ENCODE assay signal across 29 cellular contexts in genomic region chr5:142639455-142639854, GRCh38. TPM values are rescaled to one million over a fixed set of nuclear protein-coding genes. Genes with fewer than 3 reads are reported as not detected.
"Had no signal": no experiment of that assay in that cellular context is flagged by ENCODE, and none has a peak within 500 bp of the region (broad histone marks: within the 10 kb centered on the region; RNA-seq: fewer than 3 reads in every experiment).

No MANE protein-coding gene starts in this region.

- H3K27ac ChIP-seq: neural progenitor cell, ovary, parathyroid adenoma, psoas muscle, right lobe of liver, sigmoid colon, suprapubic skin, testis, tibial artery, transverse colon, upper lobe of right lung, vagina had no signal

- H3K36me3 ChIP-seq: neural progenitor cell, ovary, right lobe of liver, sigmoid colon, suprapubic skin, tibial artery, transverse colon, upper lobe of right lung, vagina had no signal

- H3K79me2 ChIP-seq: parathyroid adenoma had no signal

- H3K4me1 ChIP-seq: neural progenitor cell, psoas muscle, right lobe of liver, upper lobe of right lung had no signal

- H3K9me3 Mint-ChIP-seq: natural killer cell; nephron; neural progenitor cell; stimulated activated memory B cell treated with anti-CD40 and anti-IgM and Interleukin-4, amounts not matched to agents 10 μg/mL and 1 μg/mL and 100 μg/mL, for 72 hours; stimulated activated naive CD8-positive, alpha-beta T cell treated with anti-CD3 and anti-CD28 coated beads, Interleukin-15, amount 100 ng/mL, for 72 hours; type B pancreatic cell had no signal

- H3K9ac ChIP-seq: neural progenitor cell, parathyroid adenoma had no signal

- H3K4me3 Mint-ChIP-seq: natural killer cell; nephron; neural progenitor cell; stimulated activated memory B cell treated with anti-CD40 and anti-IgM and Interleukin-4, amounts not matched to agents 10 μg/mL and 1 μg/mL and 100 μg/mL, for 72 hours; stimulated activated naive CD8-positive, alpha-beta T cell treated with anti-CD3 and anti-CD28 coated beads, Interleukin-15, amount 100 ng/mL, for 72 hours; type B pancreatic cell had no signal

- H3K9me3 ChIP-seq: ovary, psoas muscle, right lobe of liver, sigmoid colon, suprapubic skin, testis, tibial artery, transverse colon, upper lobe of right lung, vagina had no signal

- H3K27me3 ChIP-seq: neural progenitor cell, ovary, right lobe of liver, sigmoid colon, testis, tibial artery, upper lobe of right lung, vagina had no signal

- H3K36me3 Mint-ChIP-seq: natural killer cell; neural progenitor cell; stimulated activated memory B cell treated with anti-CD40 and anti-IgM and Interleukin-4, amounts not matched to agents 10 μg/mL and 1 μg/mL and 100 μg/mL, for 72 hours; type B pancreatic cell had no signal

- H3K4me3 ChIP-seq: neural progenitor cell, ovary, psoas muscle, right lobe of liver, sigmoid colon, suprapubic skin, testis, tibial artery, transverse colon, upper lobe of right lung, vagina had no signal

- H3K4me2 ChIP-seq: neural progenitor cell had no signal

- H3K4me1 Mint-ChIP-seq: natural killer cell; stimulated activated memory B cell treated with anti-CD40 and anti-IgM and Interleukin-4, amounts not matched to agents 10 μg/mL and 1 μg/mL and 100 μg/mL, for 72 hours; stimulated activated naive CD8-positive, alpha-beta T cell treated with anti-CD3 and anti-CD28 coated beads, Interleukin-15, amount 100 ng/mL, for 72 hours had no signal

- FAIRE-seq: small intestine had no signal

- H3K27ac Mint-ChIP-seq: natural killer cell; nephron; neural progenitor cell; progenitor cell of endocrine pancreas; stimulated activated memory B cell treated with anti-CD40 and anti-IgM and Interleukin-4, amounts not matched to agents 10 μg/mL and 1 μg/mL and 100 μg/mL, for 72 hours; stimulated activated naive CD8-positive, alpha-beta T cell treated with anti-CD3 and anti-CD28 coated beads, Interleukin-15, amount 100 ng/mL, for 72 hours; type B pancreatic cell had no signal

- H2AFZ ChIP-seq: neural progenitor cell, parathyroid adenoma had no signal

- DNase-seq: natural killer cell; occipital lobe; ovary; posterior cingulate gyrus; psoas muscle; right cardiac atrium; right lobe of liver; sigmoid colon; small intestine; stimulated activated CD4-positive, alpha-beta T cell treated with anti-CD3 and anti-CD28 coated beads, Interleukin-15, amount 100 ng/mL, for 24 hours; stimulated activated CD4-positive, alpha-beta T cell treated with anti-CD3 and anti-CD28 coated beads, Interleukin-2, amount 100 ng/mL, for 24 hours; stimulated activated CD4-positive, alpha-beta T cell treated with anti-CD3 and anti-CD28 coated beads, Interleukin-2, amount 100 ng/mL, for 48 hours; stimulated activated CD4-positive, alpha-beta T cell treated with anti-CD3 and anti-CD28 coated beads, Interleukin-4, amount 100 ng/mL, for 24 hours; stimulated activated naive CD4-positive, alpha-beta T cell; stimulated activated naive CD8-positive, alpha-beta T cell treated with anti-CD3 and anti-CD28 coated beads, Interleukin-15, amount 100 ng/mL, for 72 hours; stimulated activated naive CD8-positive, alpha-beta T cell treated with anti-CD3 and anti-CD28 coated beads, Interleukin-15, Interleukin-2, amounts not matched to agents 100 U/mL and 50 U/mL, for 24 hours; substantia nigra; testis; tibial artery; transverse colon; upper lobe of right lung had no signal

- ATAC-seq: natural killer cell; psoas muscle; right cardiac atrium; right lobe of liver; stimulated activated memory B cell treated with anti-CD40 and anti-IgM and Interleukin-4, amounts not matched to agents 10 μg/mL and 1 μg/mL and 100 μg/mL, for 72 hours; stimulated activated naive CD8-positive, alpha-beta T cell treated with anti-CD3 and anti-CD28 coated beads, Interleukin-15, amount 100 ng/mL, for 72 hours; stimulated activated naive CD8-positive, alpha-beta T cell treated with anti-CD3 and anti-CD28 coated beads, Interleukin-15, Interleukin-2, amounts not matched to agents 100 U/mL and 50 U/mL, for 24 hours; upper lobe of right lung had no signal

RNA-seq across cellular contexts. Expression of gene FGF1, which starts 46.4 kb away (rescaled TPM):
- total RNA-seq: natural killer cell, progenitor cell of endocrine pancreas had no signal
